In genomic region chr19:29851769-29852521, GRCh38 we compare ENCODE assay signal across 14 cellular contexts. TPM values are rescaled to one million over a fixed set of nuclear protein-coding genes. Genes with fewer than 3 reads are reported as not detected.
A peak's percentile ranks its signal among the peaks of the same experiment; 100 is the strongest.
DNase-seq lines count a peak whose midpoint lies in the region; ATAC-seq, FAIRE-seq and TF ChIP-seq lines count a peak whose summit lies in the region.
"Had no signal": no experiment of that assay in that cellular context is flagged by ENCODE, and none has a peak within 500 bp of the region (broad histone marks: within the 10 kb centered on the region; RNA-seq: fewer than 3 reads in every experiment).

No MANE protein-coding gene starts in this region.

- peaks cover 2% of the 10 kb centered on the region for H3K4me1 Mint-ChIP-seq in T-helper 17 cell

- DNase-seq in activated naive CD4-positive, alpha-beta T cell treated with anti-CD3 and anti-CD28 coated beads, Interleukin-2, amount 50 U/mL, for 72 hours (ENCODE audit: low spot score in 2 of 2): peak in 1 of 2 donors; percentile 55
- no peak for DNase-seq in activated naive CD4-positive, alpha-beta T cell treated with Interleukin-2 at 50 U/mL for 16 hours
- DNase-seq in upper lobe of right lung (peak; percentile 2), small intestine (no peak), superior temporal gyrus (ENCODE audit: extremely low spot score) (no peak), T-helper 17 cell (no peak)
- DNase-seq: AML-193; effector CD4-positive, alpha-beta T cell; GF-D8; uterus had no signal

- H3K36me3 ChIP-seq in upper lobe of right lung (no peaks in the 10 kb centered on the region), small intestine (ENCODE audit: control insufficient read depth in 2 of 2, insufficient read depth in 2 of 2, low read length in 2 of 2) (no peaks in the 10 kb centered on the region)
- H3K36me3 ChIP-seq: uterus had no signal

- H3K9me3 Mint-ChIP-seq in activated naive CD4-positive, alpha-beta T cell treated with anti-CD3 and anti-CD28 coated beads, Interleukin-2, amount 50 U/mL, for 72 hours: no peaks in the 10 kb centered on the region
- H3K9me3 Mint-ChIP-seq: T-helper 1 cell treated with Interleukin-12 subunit alpha and Interleukin-12 subunit beta and Interleukin-4 antibody, amounts not matched to agents 30 μg/mL and 1 μg/mL, for 36 hours had no signal

- H3K4me1 ChIP-seq in upper lobe of right lung (no peaks in the 10 kb centered on the region), small intestine (ENCODE audit: control insufficient read depth in 2 of 2, insufficient read depth in 1 of 2, low read depth in 1 of 2, low read length in 1 of 2) (no peaks in the 10 kb centered on the region)
- H3K4me1 ChIP-seq: uterus had no signal

- H3K4me3 Mint-ChIP-seq in T-helper 17 cell: no peak overlapping the region
- H3K4me3 Mint-ChIP-seq: T-helper 1 cell treated with Interleukin-12 subunit alpha and Interleukin-12 subunit beta and Interleukin-4 antibody, amounts not matched to agents 30 μg/mL and 1 μg/mL, for 36 hours had no signal

- peak; percentile 93 to 99 for ATAC-seq in activated naive CD4-positive, alpha-beta T cell treated with anti-CD3 and anti-CD28 coated beads, Interleukin-2, amount 50 U/mL, for 72 hours
- ATAC-seq in GM21723 (IDR thresholded peaks at IDR 0.05; ENCODE audit: unreplicated experiment) (peak; percentile 92), HG03457 (IDR thresholded peaks at IDR 0.05; ENCODE audit: unreplicated experiment) (peak; percentile 54), upper lobe of right lung (no peak), T-helper 17 cell (no peak)

- FAIRE-seq in small intestine (lab: Jason Lieb, UNC): no peak

- H3K27ac ChIP-seq in upper lobe of right lung (no peak overlapping the region), small intestine (ENCODE audit: low read depth in 1 of 2, low read length in 1 of 2) (no peak overlapping the region)
- H3K27ac ChIP-seq: uterus had no signal

- H3K36me3 Mint-ChIP-seq in activated naive CD4-positive, alpha-beta T cell treated with anti-CD3 and anti-CD28 coated beads, Interleukin-2, amount 50 U/mL, for 72 hours: no peaks in the 10 kb centered on the region
- H3K36me3 Mint-ChIP-seq in T-helper 17 cell (ENCODE audit: low read depth): no peaks in the 10 kb centered on the region

- H3K4me3 ChIP-seq in upper lobe of right lung (no peak overlapping the region), small intestine (ENCODE audit: low read depth in 1 of 2, low read length in 2 of 2) (no peak overlapping the region)
- H3K4me3 ChIP-seq: uterus had no signal

- 73 to 83% (median 74%) methylated on average over 3 of the region's 3 CpGs for WGBS in small intestine, 3 donors

- peaks cover 11% of the 10 kb centered on the region for H3K27me3 Mint-ChIP-seq in T-helper 17 cell

- H3K27ac Mint-ChIP-seq in activated naive CD4-positive, alpha-beta T cell treated with anti-CD3 and anti-CD28 coated beads, Interleukin-2, amount 50 U/mL, for 72 hours: peak overlapping the region in 1 of 2 donors; percentile 66
- H3K27ac Mint-ChIP-seq in T-helper 17 cell: no peak overlapping the region
- H3K27ac Mint-ChIP-seq: progenitor cell of endocrine pancreas; T-helper 1 cell treated with Interleukin-12 subunit alpha and Interleukin-12 subunit beta and Interleukin-4 antibody, amounts not matched to agents 30 μg/mL and 1 μg/mL, for 36 hours had no signal

- H3K9me3 ChIP-seq in upper lobe of right lung (no peaks in the 10 kb centered on the region), small intestine (ENCODE audit: control insufficient read depth, low read depth) (no peaks in the 10 kb centered on the region), T-helper 17 cell (ENCODE audit: control insufficient read depth, low read length, poor library complexity, severe bottlenecking) (no peaks in the 10 kb centered on the region)
- H3K9me3 ChIP-seq: uterus had no signal

- H3K27me3 ChIP-seq in upper lobe of right lung (peaks cover 9% of the 10 kb centered on the region), small intestine (ENCODE audit: control insufficient read depth in 2 of 2, insufficient read depth in 2 of 2, low read length in 2 of 2) (no peaks in the 10 kb centered on the region)
- H3K27me3 ChIP-seq: uterus had no signal

- no peak for TF ChIP-seq CTCF in upper lobe of right lung (IDR thresholded peaks at IDR 0.05)

- intact Hi-C loops in upper lobe of right lung (cut with DNase I): no loop called here

RNA-seq across cellular contexts. Expression of gene CCNE1, which starts 40.2 kb away (rescaled TPM):
- 10 to 100 TPM; 43.5 to 48.6 TPM for total RNA-seq in activated naive CD4-positive, alpha-beta T cell treated with anti-CD3 and anti-CD28 coated beads, Interleukin-2, amount 50 U/mL, for 72 hours
- total RNA-seq in upper lobe of right lung: 0.55 TPM
- polyA plus RNA-seq in small intestine: 1 to 10 TPM; 2.5 to 5.7 (median 3.5) TPM
- 1 to 10 TPM; 3.8 to 7.4 TPM for total RNA-seq in T-helper 17 cell

Comparison
In these comparisons a context has a peak if more than half of its experiments do, and no peak if none do; other contexts are left out.
1. ATAC-seq: peak in activated naive CD4-positive, alpha-beta T cell treated with anti-CD3 and anti-CD28 coated beads, Interleukin-2, amount 50 U/mL, for 72 hours (2 of 2), GM21723 (single experiment) and HG03457 (single experiment); none in upper lobe of right lung (single experiment) and T-helper 17 cell (single experiment).
2. RNA of gene CCNE1, which starts 40.2 kb away (total RNA-seq): 43.5 to 48.6 TPM in activated naive CD4-positive, alpha-beta T cell treated with anti-CD3 and anti-CD28 coated beads, Interleukin-2, amount 50 U/mL, for 72 hours; 3.8 to 7.4 TPM in T-helper 17 cell and 0.55 TPM in upper lobe of right lung (single experiment); every median in the first group is over 4 times any median in the second.